1 cellular context compared by ENCODE assay signal in the genomic region with DNA sequence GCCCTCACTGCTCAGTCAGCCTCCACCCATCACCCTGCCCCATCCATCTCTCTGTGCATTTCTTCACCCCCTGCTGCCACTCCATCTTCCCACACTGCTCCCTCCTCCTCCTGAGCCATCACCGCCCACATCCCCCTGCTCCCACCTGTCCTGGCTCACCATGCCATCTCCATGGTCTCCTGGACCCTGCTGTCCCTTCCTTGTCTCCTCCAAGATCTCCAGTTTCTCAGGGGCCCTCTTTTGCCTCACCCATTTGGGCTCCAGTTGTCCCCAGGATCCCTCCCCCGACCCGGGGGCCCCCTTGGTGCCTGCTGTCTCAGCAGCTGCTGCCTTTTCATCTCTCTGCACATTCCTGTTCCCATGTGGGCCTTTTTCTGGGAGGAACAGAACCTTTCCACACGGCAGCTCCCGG.
TF ChIP-seq lines count a peak whose summit lies in the region.

No MANE protein-coding gene starts in this region.

TF ChIP-seq in H1, 55 proteins besides CTCF, POLR2A, EP300 and RAD21:
- TF ChIP-seq TBP (IDR thresholded peaks at IDR 0.05; ENCODE audit: low read depth, low read length) = no peak
